12 cellular contexts compared by ENCODE assay signal in genomic region chr10:112958275-112958995, GRCh38. TPM values are rescaled to one million over a fixed set of nuclear protein-coding genes. Genes with fewer than 3 reads are reported as not detected.
DNase-seq lines count a peak whose midpoint lies in the region; FAIRE-seq and TF ChIP-seq lines count a peak whose summit lies in the region.
"Had no signal": no experiment of that assay in that cellular context is flagged by ENCODE, and none has a peak within 500 bp of the region (broad histone marks: within the 10 kb centered on the region; RNA-seq: fewer than 3 reads in every experiment).

No MANE protein-coding gene starts in this region.

- peaks cover 86% of the 10 kb centered on the region for H3K79me2 ChIP-seq in astrocyte (ENCODE audit: insufficient read depth, low read length)

- peaks cover 64% of the 10 kb centered on the region for H3K4me1 Mint-ChIP-seq in astrocyte (ENCODE audit: low read depth, unreplicated experiment)

- peak; percentile 54 for FAIRE-seq in astrocyte (lab: Jason Lieb, UNC)

- no peak for TF ChIP-seq CTCF in HEK293 (tag by site-specific recombination; IDR thresholded peaks at IDR 0.05)
- TF ChIP-seq CTCF in astrocyte (IDR thresholded peaks at IDR 0.05; ENCODE audit: insufficient read depth, low read depth, low read length), result no peak
- TF ChIP-seq CTCF in vagina (IDR thresholded peaks at IDR 0.05), result no peak

- H3K4me3 ChIP-seq in HEK293 (ENCODE audit: low read depth, low read length) (no peak overlapping the region), astrocyte (ENCODE audit: insufficient read depth, low read depth, low read length) (peak overlapping the region; percentile 50), iPS-20b (ENCODE audit: low read length) (peak overlapping the region; percentile 83), vagina (peak overlapping the region in 1 of 2 donors; percentile 4)

- TF ChIP-seq POLR2A in vagina (IDR thresholded peaks at IDR 0.05), result no peak

- no peaks in the 10 kb centered on the region for H3K27me3 Mint-ChIP-seq in astrocyte (ENCODE audit: low read depth, unreplicated experiment)

- H3K4me1 ChIP-seq in HEK293 (ENCODE audit: control insufficient read depth, insufficient read depth, low read length) (peaks cover 63% of the 10 kb centered on the region), astrocyte (ENCODE audit: insufficient read depth, low read length) (peaks cover 66% of the 10 kb centered on the region), iPS-20b (ENCODE audit: insufficient read depth, low read length) (peaks cover 80% of the 10 kb centered on the region), vagina (peaks cover 67% of the 10 kb centered on the region)

- POLR2A ChIA-PET in HEK293 (lab: Yijun Ruan, JAX), result interaction anchor here (2.4 kb wide), 1 partner anchor 8 kb away, joined by 11 read pairs; the partner anchor contains the start of gene TCF7L2

- H3K9me3 ChIP-seq in HEK293 (ENCODE audit: control insufficient read depth, insufficient read depth, low read depth, low read length), result no peaks in the 10 kb centered on the region
- H3K9me3 ChIP-seq in astrocyte (ENCODE audit: insufficient read depth, low read depth, low read length), result no peaks in the 10 kb centered on the region
- no peaks in the 10 kb centered on the region for H3K9me3 ChIP-seq in iPS-20b (ENCODE audit: insufficient read depth, low read depth, low read length)
- no peaks in the 10 kb centered on the region for H3K9me3 ChIP-seq in vagina

- CTCF ChIA-PET in HEK293 (lab: Yijun Ruan, JAX), result interaction anchor here (0.6 to 1.9 kb wide), 6 partner anchors 19 to 683 kb away, joined by 3 to 7 read pairs (median 4); no protein-coding TSS in a partner anchor

- H3K9ac ChIP-seq in astrocyte (ENCODE audit: low read length), result peak overlapping the region; percentile 75
- H3K9ac ChIP-seq in iPS-20b (ENCODE audit: low read depth, low read length), result peak overlapping the region; percentile 98

- H3K9me3 Mint-ChIP-seq in astrocyte (ENCODE audit: unreplicated experiment), result no peaks in the 10 kb centered on the region

- H3K4me2 ChIP-seq in astrocyte (ENCODE audit: low read length), result peak overlapping the region; percentile 90

- H3K27ac Mint-ChIP-seq in astrocyte (ENCODE audit: unreplicated experiment), result peak overlapping the region; percentile 95
- H3K27ac Mint-ChIP-seq: activated naive CD8-positive, alpha-beta T cell had no signal

- H3K36me3 Mint-ChIP-seq in astrocyte (ENCODE audit: low read depth, unreplicated experiment), result peaks cover 8% of the 10 kb centered on the region

- H3K27me3 ChIP-seq in astrocyte (ENCODE audit: insufficient read depth, low read length) (no peaks in the 10 kb centered on the region), iPS-20b (ENCODE audit: insufficient read depth, low read length) (no peaks in the 10 kb centered on the region), vagina (no peaks in the 10 kb centered on the region)

- DNase-seq in astrocyte (ENCODE audit: low read depth) (peak; percentile 98), vagina (ENCODE audit: extremely low spot score in 2 of 2) (no peak), LoVo (ENCODE audit: low spot score) (no peak), retina (no peak)
- no peak for DNase-seq in effector CD8-positive, alpha-beta T cell (lab: John Stamatoyannopoulos, UW)
- DNase-seq: activated CD4-positive, alpha-beta T cell treated with anti-CD3 and anti-CD28 coated beads for 1 hour; midbrain; NCI-H1436; substantia nigra had no signal

- H3K36me3 ChIP-seq in HEK293 (ENCODE audit: control insufficient read depth in 2 of 2, insufficient read depth in 1 of 2, low read length in 2 of 2), result no peaks in the 10 kb centered on the region
- no peaks in the 10 kb centered on the region for H3K36me3 ChIP-seq in astrocyte (ENCODE audit: insufficient read depth, low read length)
- H3K36me3 ChIP-seq in iPS-20b (ENCODE audit: insufficient read depth, low read depth, low read length), result peaks cover 32% of the 10 kb centered on the region
- H3K36me3 ChIP-seq in vagina, result no peaks in the 10 kb centered on the region

- H3K27ac ChIP-seq in HEK293 (ENCODE audit: extremely low read depth, low read depth, low read length) (peak overlapping the region; percentile 83), astrocyte (ENCODE audit: low read depth, low read length) (peak overlapping the region; percentile 89), iPS-20b (ENCODE audit: low read length) (peak overlapping the region; percentile 82), vagina (peak overlapping the region; percentile 37)

- intact Hi-C loops in vagina (cut with DNase I), result loop anchor here (10.0 kb wide), 2 partner anchors 66 to 166 kb away; no protein-coding TSS in a partner anchor

- H2AFZ ChIP-seq in astrocyte (ENCODE audit: low read depth, low read length), result no peak overlapping the region

- H3K4me3 Mint-ChIP-seq in astrocyte (ENCODE audit: unreplicated experiment), result peak overlapping the region; percentile 64
- H3K4me3 Mint-ChIP-seq: activated naive CD8-positive, alpha-beta T cell had no signal

- H4K20me1 ChIP-seq in astrocyte (ENCODE audit: insufficient read depth, low read length), result peaks cover 24% of the 10 kb centered on the region

TF ChIP-seq in HEK293, 187 proteins besides CTCF, POLR2A, EP300 and RAD21 (continues in another document):
- no peak for TF ChIP-seq ZNF658 (tag by site-specific recombination; IDR thresholded peaks at IDR 0.05)
- TF ChIP-seq PRDM2 (tag by site-specific recombination; IDR thresholded peaks at IDR 0.05; ENCODE audit: borderline replicate concordance), result no peak
- TF ChIP-seq ZFP41 (tag by site-specific recombination; IDR thresholded peaks at IDR 0.05; ENCODE audit: borderline replicate concordance), result no peak
- no peak for TF ChIP-seq ZNF274 (IDR thresholded peaks at IDR 0.05; ENCODE audit: low read length)
- TF ChIP-seq ZNF274 (tag by site-specific recombination; IDR thresholded peaks at IDR 0.05; ENCODE audit: borderline replicate concordance), result no peak
- TF ChIP-seq ZNF629 (tag by site-specific recombination; IDR thresholded peaks at IDR 0.05), result peak; percentile 91
- TF ChIP-seq ZNF280C (tag by site-specific recombination; IDR thresholded peaks at IDR 0.05), result no peak
- TF ChIP-seq ZNF521 (tag by site-specific recombination; IDR thresholded peaks at IDR 0.05), result no peak
- no peak for TF ChIP-seq ZNF184 (tag by site-specific recombination; IDR thresholded peaks at IDR 0.05)
- TF ChIP-seq GLI4 (tag by site-specific recombination; IDR thresholded peaks at IDR 0.05), result no peak
- no peak for TF ChIP-seq ZNF112 (tag by site-specific recombination; IDR thresholded peaks at IDR 0.05)
- no peak for TF ChIP-seq ZNF121 (tag by site-specific recombination; IDR thresholded peaks at IDR 0.05)
- no peak for TF ChIP-seq RBAK (tag by site-specific recombination; IDR thresholded peaks at IDR 0.05)

RNA-seq across cellular contexts. Expression of gene TCF7L2, which starts 8.4 kb away (rescaled TPM):
- total RNA-seq in astrocyte (52.1 and 52.4 TPM in 2 replicates), vagina (44.4 TPM)

Comparison
In these comparisons a context has a peak if more than half of its experiments do, and no peak if none do; other contexts are left out.
1. H3K27ac ChIP-seq: peak in every context shown above with its lines; median percentile 89 in astrocyte; 83 in HEK293; 82 in iPS-20b; 37 in vagina.